Comparison of ENCODE assay signal across 22 cellular contexts in genomic region chr4:8785656-8786142, GRCh38.
DNase-seq lines count a peak whose midpoint lies in the region; ATAC-seq, FAIRE-seq and TF ChIP-seq lines count a peak whose summit lies in the region.
"Had no signal": no experiment of that assay in that cellular context is flagged by ENCODE, and none has a peak within 500 bp of the region (broad histone marks: within the 10 kb centered on the region; RNA-seq: fewer than 3 reads in every experiment).

No MANE protein-coding gene starts in this region.

- peak overlapping the region; percentile 56 for H3K14ac ChIP-seq in neuronal stem cell (ENCODE audit: low read length)

- BruUV-seq in K562 (replicated peaks; lab: Mats Ljungman, UMichigan): no TSS peak

- H2BK12ac ChIP-seq in neuronal stem cell (ENCODE audit: low read length): no peak overlapping the region

- no peak; the same call in 2 of the 3 replicates for ATAC-seq in K562
- ATAC-seq: A549; CD8-positive, alpha-beta T cell had no signal

- H3K9ac ChIP-seq in K562 (ENCODE audit: insufficient read depth in 1 of 2, low read depth in 2 of 2, low read length in 2 of 2) (no peak overlapping the region), neuronal stem cell (ENCODE audit: low read depth, low read length, poor library complexity) (peak overlapping the region; percentile 12)
- H3K9ac ChIP-seq: BLaER1 treated with 17β-estradiol and CSF1 and Interleukin-3, amounts not matched to agents 10 nM and 100 nM had no signal

- no peaks in the 10 kb centered on the region for H3K4me1 ChIP-seq in HEK293 (ENCODE audit: control insufficient read depth, insufficient read depth, low read length)
- H3K4me1 ChIP-seq in K562 (replicated peaks in 1 of 2; ENCODE audit: control insufficient read depth in 2 of 2, insufficient read depth in 2 of 2, low read length in 2 of 2): no peaks in the 10 kb centered on the region
- H3K4me1 ChIP-seq in neuronal stem cell (ENCODE audit: control insufficient read depth in 2 of 2, insufficient read depth in 1 of 2, low read depth in 1 of 2, low read length in 2 of 2): no peaks in the 10 kb centered on the region
- H3K4me1 ChIP-seq: A549, Caco-2 had no signal

- H3K27ac ChIP-seq in HEK293 (ENCODE audit: extremely low read depth, low read depth, low read length) (no peak overlapping the region), K562 (ENCODE audit: extremely low read depth, low read depth, low read length) (no peak overlapping the region), neuronal stem cell (replicated peaks; ENCODE audit: low read length) (no peak overlapping the region)
- H3K27ac ChIP-seq: 22Rv1; A549; BLaER1 treated with 17β-estradiol and CSF1 and Interleukin-3, amounts not matched to agents 10 nM and 100 nM; C4-2B had no signal

- H3K36me3 ChIP-seq in HEK293 (ENCODE audit: control insufficient read depth in 2 of 2, insufficient read depth in 1 of 2, low read length in 2 of 2) (no peaks in the 10 kb centered on the region), K562 (ENCODE audit: control insufficient read depth, insufficient read depth, low read length) (no peaks in the 10 kb centered on the region), neuronal stem cell (replicated peaks in 1 of 2; ENCODE audit: control insufficient read depth in 2 of 2, insufficient read depth in 2 of 2, low read length in 2 of 2) (no peaks in the 10 kb centered on the region)
- H3K36me3 ChIP-seq: BLaER1 treated with 17β-estradiol and CSF1 and Interleukin-3, amounts not matched to agents 10 nM and 100 nM had no signal

- TF ChIP-seq RAD21 in K562 (CRISPR knock-in tag; conservative IDR thresholded peaks at IDR 0.05 in 1 of 2, IDR thresholded peaks at IDR 0.05 in 1 of 2): no peak

- TF ChIP-seq POLR2A in K562 (conservative IDR thresholded peaks at IDR 0.05): no peak

- no peak for FAIRE-seq in K562 (lab: Jason Lieb, UNC)
- no peak for FAIRE-seq in RCC 7860 (lab: Jason Lieb, UNC)
- FAIRE-seq: A549, D721Med, GM12891, GM19239 had no signal

- no peak overlapping the region for H2BK5ac ChIP-seq in neuronal stem cell (ENCODE audit: low read length)

- no peak for TF ChIP-seq EP300 in K562 (IDR thresholded peaks at IDR 0.05; ENCODE audit: low read length)

- no peak overlapping the region for H3K4me2 ChIP-seq in K562 (ENCODE audit: insufficient read depth, low read length)
- no peak overlapping the region for H3K4me2 ChIP-seq in neuronal stem cell (ENCODE audit: insufficient read depth, low read length, poor library complexity, severe bottlenecking)
- H3K4me2 ChIP-seq: A549; BLaER1 treated with 17β-estradiol and CSF1 and Interleukin-3, amounts not matched to agents 10 nM and 100 nM had no signal

- H2BK120ac ChIP-seq in neuronal stem cell (ENCODE audit: low read depth, low read length): peak overlapping the region; percentile 61

- no peak overlapping the region for H2AFZ ChIP-seq in K562 (ENCODE audit: low read depth, low read length)
- H2AFZ ChIP-seq in neuronal stem cell (ENCODE audit: low read length): no peak overlapping the region

- H3K18ac ChIP-seq in neuronal stem cell (ENCODE audit: low read length): peak overlapping the region; percentile 89

- peak overlapping the region; percentile 37 for H3K4ac ChIP-seq in neuronal stem cell (ENCODE audit: low read length)

- POLR2A ChIA-PET in HEK293 (lab: Yijun Ruan, JAX): no interaction called here
- POLR2A ChIA-PET in K562 (lab: Yijun Ruan, JAX): interaction anchor here (0.6 kb wide), 1 partner anchor 58 kb away, joined by 3 read pairs; no protein-coding TSS in a partner anchor

- H3K79me2 ChIP-seq in K562 (ENCODE audit: control insufficient read depth, insufficient read depth, low read length): no peaks in the 10 kb centered on the region

- DNase-seq in ELF-1 (ENCODE audit: low read depth, low spot score) (peak; percentile 57), K562 (ENCODE audit: extremely low read depth in 1 of 4, low spot score in 3 of 4) (no peak), neuronal stem cell (ENCODE audit: low spot score) (no peak), NCI-H1417 (lab: John Stamatoyannopoulos, UW) (no peak), NCI-H2196 treated with DMSO at 0.1 percent for 48 hours (lab: John Stamatoyannopoulos, UW; ENCODE audit: unreplicated experiment) (no peak), RCC 7860 (ENCODE audit: low spot score) (no peak), cerebellar cortex (ENCODE audit: low spot score) (no peak)
- DNase-seq: AML-193; Caco-2; Calu3; CD4-positive, alpha-beta T cell; CD8-positive, alpha-beta T cell; DMS79 treated with DMSO at 0.1 percent for 48 hours; GF-D8 had no signal

- TF ChIP-seq CTCF in HEK293 (tag by site-specific recombination; IDR thresholded peaks at IDR 0.05) (no peak), K562 (IDR thresholded peaks at IDR 0.05 in 2 of 3, conservative IDR thresholded peaks at IDR 0.05 in 1 of 3; ENCODE audit: insufficient read depth in 2 of 3, low read depth in 1 of 3, low read length in 3 of 3) (no peak)

- in situ Hi-C loops in K562 (cut with MboI): loop anchor here (5.0 kb wide), 1 partner anchor 47 kb away; no protein-coding TSS in a partner anchor

- H3K23ac ChIP-seq in neuronal stem cell (ENCODE audit: low read depth, low read length, poor library complexity): peak overlapping the region; percentile 55

- H3K9me3 ChIP-seq in HEK293 (ENCODE audit: control insufficient read depth, insufficient read depth, low read depth, low read length): no peaks in the 10 kb centered on the region
- H3K9me3 ChIP-seq in K562 (replicated peaks; ENCODE audit: control insufficient read depth, insufficient read depth, low read depth, low read length): no peaks in the 10 kb centered on the region
- peaks cover 0 to under 1% of the 10 kb centered on the region in 2 donors for H3K9me3 ChIP-seq in neuronal stem cell (replicated peaks in 1 of 2; ENCODE audit: control insufficient read depth in 2 of 2, insufficient read depth in 1 of 2, low read depth in 1 of 2, low read length in 2 of 2)
- H3K9me3 ChIP-seq: A549; BLaER1 treated with 17β-estradiol and CSF1 and Interleukin-3, amounts not matched to agents 10 nM and 100 nM; Caco-2 had no signal

- H4K20me1 ChIP-seq in K562 (replicated peaks; ENCODE audit: control insufficient read depth, insufficient read depth, low read length): no peaks in the 10 kb centered on the region

- H2AK5ac ChIP-seq in neuronal stem cell (ENCODE audit: low read depth, low read length): no peak overlapping the region

- H2BK15ac ChIP-seq in neuronal stem cell (ENCODE audit: low read length): peak overlapping the region; percentile 9

- H4K8ac ChIP-seq in neuronal stem cell (ENCODE audit: low read depth, low read length): no peak overlapping the region

- H3K9me1 ChIP-seq in K562 (ENCODE audit: control insufficient read depth, insufficient read depth, low read length): no peaks in the 10 kb centered on the region

- intact Hi-C loops in K562 (cut with micrococcal nuclease): no loop called here

- H3K27me3 ChIP-seq in K562 (ENCODE audit: control insufficient read depth in 2 of 2, insufficient read depth in 2 of 2, low read length in 2 of 2): peaks cover 11 to 43% of the 10 kb centered on the region in 2 experiments; a peak in 4 of 5 replicates
- peaks cover 0 to 22% (median 0%) of the 10 kb centered on the region in 3 experiments for H3K27me3 ChIP-seq in neuronal stem cell (ENCODE audit: control insufficient read depth in 3 of 3, insufficient read depth in 3 of 3, low read depth in 1 of 3, low read length in 3 of 3)
- H3K27me3 ChIP-seq: BLaER1 treated with 17β-estradiol and CSF1 and Interleukin-3, amounts not matched to agents 10 nM and 100 nM had no signal

- 1% methylated on average over 11 of the region's 15 CpGs for WGBS in K562 (ENCODE audit: insufficient coverage, low coverage, missing lambda C conversion rate)
- WGBS in neuronal stem cell (ENCODE audit: extremely low coverage in 2 of 2, insufficient read length in 2 of 2, insufficient replicate concordance in 1 of 2), 2 donors: no CpG with 5 or more reads among the region's 15 CpGs

- CTCF ChIA-PET in HEK293 (lab: Yijun Ruan, JAX): no interaction called here
- CTCF ChIA-PET in K562 (lab: Yijun Ruan, JAX; ENCODE audit: low intra/inter-chr PET ratio): no interaction called here

- H3K79me1 ChIP-seq in neuronal stem cell (ENCODE audit: low read depth, low read length): peaks cover 3% of the 10 kb centered on the region

- H3K4me3 ChIP-seq in HEK293 (ENCODE audit: low read depth, low read length): no peak overlapping the region
- H3K4me3 ChIP-seq in K562: no peak overlapping the region
- H3K4me3 ChIP-seq in neuronal stem cell (ENCODE audit: low read length in 2 of 2): no peak overlapping the region
- H3K4me3 ChIP-seq: A549; BLaER1 treated with 17β-estradiol and CSF1 and Interleukin-3, amounts not matched to agents 10 nM and 100 nM had no signal

- no peak overlapping the region for H4K91ac ChIP-seq in neuronal stem cell (ENCODE audit: low read depth, low read length, poor library complexity)

TF ChIP-seq in HEK293, 187 proteins besides CTCF, POLR2A, EP300 and RAD21:
- TF ChIP-seq HOXD13 (CRISPR knock-in tag; IDR thresholded peaks at IDR 0.05; ENCODE audit: borderline replicate concordance): no peak
- TF ChIP-seq ZNF600 (tag by site-specific recombination; IDR thresholded peaks at IDR 0.05): 0 out of 2 replicates have a peak, but pooled peaks have one; percentile 19
- 0 out of 2 replicates have a peak, but pooled peaks have one; percentile 28 for TF ChIP-seq ZBTB20 (tag by site-specific recombination; IDR thresholded peaks at IDR 0.05)

TF ChIP-seq in K562, 482 proteins besides CTCF, POLR2A, EP300 and RAD21:
- TF ChIP-seq RB1 (IDR thresholded peaks at IDR 0.05; ENCODE audit: low read depth) (no peak), BHLHE40 (IDR thresholded peaks at IDR 0.05; ENCODE audit: low read length) (no peak), NFIC (IDR thresholded peaks at IDR 0.05) (peak; percentile 70), SMAD2 (IDR thresholded peaks at IDR 0.05; ENCODE audit: low read depth, low read length) (no peak)
